In genomic region chr15:58398643-58399042, GRCh38 we compare ENCODE assay signal across 1 cellular context.
TF ChIP-seq lines count a peak whose summit lies in the region.

No MANE protein-coding gene starts in this region.

TF ChIP-seq in IMR-90, 13 proteins besides CTCF, POLR2A, EP300 and RAD21 (continued from another document):
- TF ChIP-seq MAFK (IDR thresholded peaks at IDR 0.05; ENCODE audit: low read depth, low read length) (no peak), CEBPB (IDR thresholded peaks at IDR 0.05; ENCODE audit: low read depth, low read length) (no peak), RFX5 (IDR thresholded peaks at IDR 0.05; ENCODE audit: low read depth, low read length) (no peak), SMC3 (IDR thresholded peaks at IDR 0.05; ENCODE audit: low read depth, low read length) (no peak), USF2 (IDR thresholded peaks at IDR 0.05; ENCODE audit: low read depth, low read length) (no peak), BHLHE40 (IDR thresholded peaks at IDR 0.05; ENCODE audit: low read depth, low read length) (no peak), MXI1 (IDR thresholded peaks at IDR 0.05; ENCODE audit: borderline replicate concordance, low read depth, low read length) (no peak), NFE2L2 (IDR thresholded peaks at IDR 0.05; ENCODE audit: low read depth, low read length) (no peak)
TF ChIP-seq in IMR-90: peak in this region for 0.
